ENCODE assay signal across 1 cellular context in the genomic region with DNA sequence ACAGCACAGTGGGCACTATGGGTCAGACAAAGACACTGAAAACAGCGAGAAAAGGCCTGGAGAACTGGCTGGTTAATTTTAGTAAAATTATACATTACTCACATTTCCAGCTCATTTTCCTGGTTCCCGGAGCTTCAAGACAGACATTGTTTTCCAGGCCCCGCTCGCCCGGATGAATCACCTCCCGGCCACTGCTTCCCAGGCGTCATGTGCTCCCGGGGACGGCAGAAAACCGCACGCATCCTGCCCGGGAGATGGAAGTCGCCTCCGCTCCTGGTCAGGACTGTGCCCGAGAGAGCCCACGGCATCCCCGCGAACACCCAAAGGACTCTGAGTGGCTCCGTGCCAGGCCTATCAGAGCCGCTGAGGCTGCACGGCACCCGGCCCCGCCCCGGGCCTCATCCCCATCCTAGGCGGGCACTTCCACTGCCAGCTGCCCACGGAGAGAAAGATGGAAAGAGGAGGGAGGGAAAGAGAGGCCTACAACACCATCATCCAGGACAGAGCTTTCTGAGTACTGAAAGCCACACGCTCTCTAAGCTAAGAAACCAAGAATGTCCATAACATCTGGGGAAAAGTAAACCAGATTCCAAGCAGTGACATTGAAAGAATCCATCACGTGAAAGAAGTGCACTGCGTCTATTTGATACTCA.
TF ChIP-seq lines count a peak whose summit lies in the region.

No MANE protein-coding gene starts in this region.

TF ChIP-seq in WTC11, 78 proteins besides CTCF, POLR2A, EP300 and RAD21 (continued from another document):
- TF ChIP-seq, protein P1, sequence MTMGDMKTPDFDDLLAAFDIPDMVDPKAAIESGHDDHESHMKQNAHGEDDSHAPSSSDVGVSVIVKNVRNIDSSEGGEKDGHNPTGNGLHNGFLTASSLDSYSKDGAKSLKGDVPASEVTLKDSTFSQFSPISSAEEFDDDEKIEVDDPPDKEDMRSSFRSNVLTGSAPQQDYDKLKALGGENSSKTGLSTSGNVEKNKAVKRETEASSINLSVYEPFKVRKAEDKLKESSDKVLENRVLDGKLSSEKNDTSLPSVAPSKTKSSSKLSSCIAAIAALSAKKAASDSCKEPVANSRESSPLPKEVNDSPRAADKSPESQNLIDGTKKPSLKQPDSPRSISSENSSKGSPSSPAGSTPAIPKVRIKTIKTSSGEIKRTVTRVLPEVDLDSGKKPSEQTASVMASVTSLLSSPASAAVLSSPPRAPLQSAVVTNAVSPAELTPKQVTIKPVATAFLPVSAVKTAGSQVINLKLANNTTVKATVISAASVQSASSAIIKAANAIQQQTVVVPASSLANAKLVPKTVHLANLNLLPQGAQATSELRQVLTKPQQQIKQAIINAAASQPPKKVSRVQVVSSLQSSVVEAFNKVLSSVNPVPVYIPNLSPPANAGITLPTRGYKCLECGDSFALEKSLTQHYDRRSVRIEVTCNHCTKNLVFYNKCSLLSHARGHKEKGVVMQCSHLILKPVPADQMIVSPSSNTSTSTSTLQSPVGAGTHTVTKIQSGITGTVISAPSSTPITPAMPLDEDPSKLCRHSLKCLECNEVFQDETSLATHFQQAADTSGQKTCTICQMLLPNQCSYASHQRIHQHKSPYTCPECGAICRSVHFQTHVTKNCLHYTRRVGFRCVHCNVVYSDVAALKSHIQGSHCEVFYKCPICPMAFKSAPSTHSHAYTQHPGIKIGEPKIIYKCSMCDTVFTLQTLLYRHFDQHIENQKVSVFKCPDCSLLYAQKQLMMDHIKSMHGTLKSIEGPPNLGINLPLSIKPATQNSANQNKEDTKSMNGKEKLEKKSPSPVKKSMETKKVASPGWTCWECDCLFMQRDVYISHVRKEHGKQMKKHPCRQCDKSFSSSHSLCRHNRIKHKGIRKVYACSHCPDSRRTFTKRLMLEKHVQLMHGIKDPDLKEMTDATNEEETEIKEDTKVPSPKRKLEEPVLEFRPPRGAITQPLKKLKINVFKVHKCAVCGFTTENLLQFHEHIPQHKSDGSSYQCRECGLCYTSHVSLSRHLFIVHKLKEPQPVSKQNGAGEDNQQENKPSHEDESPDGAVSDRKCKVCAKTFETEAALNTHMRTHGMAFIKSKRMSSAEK (CRISPR knock-in tag; IDR thresholded peaks at IDR 0.05; ENCODE audit: borderline replicate concordance) = no peak
- TF ChIP-seq ZNF512 (CRISPR knock-in tag; IDR thresholded peaks at IDR 0.05; ENCODE audit: borderline replicate concordance) (no peak), ARID4B (CRISPR knock-in tag; IDR thresholded peaks at IDR 0.05; ENCODE audit: borderline replicate concordance) (no peak), TCF7 (CRISPR knock-in tag; IDR thresholded peaks at IDR 0.05; ENCODE audit: low read depth) (no peak), SMAD3 (CRISPR knock-in tag; IDR thresholded peaks at IDR 0.05; ENCODE audit: borderline replicate concordance) (no peak), GABPB1 (CRISPR knock-in tag; IDR thresholded peaks at IDR 0.05) (no peak), ZBTB43 (CRISPR knock-in tag; IDR thresholded peaks at IDR 0.05) (no peak), E2F4 (CRISPR knock-in tag; IDR thresholded peaks at IDR 0.05; ENCODE audit: borderline replicate concordance, low read depth) (no peak), NFATC4 (CRISPR knock-in tag; IDR thresholded peaks at IDR 0.05) (no peak), CREM (CRISPR knock-in tag; IDR thresholded peaks at IDR 0.05) (no peak)
- TF ChIP-seq, protein P2, sequence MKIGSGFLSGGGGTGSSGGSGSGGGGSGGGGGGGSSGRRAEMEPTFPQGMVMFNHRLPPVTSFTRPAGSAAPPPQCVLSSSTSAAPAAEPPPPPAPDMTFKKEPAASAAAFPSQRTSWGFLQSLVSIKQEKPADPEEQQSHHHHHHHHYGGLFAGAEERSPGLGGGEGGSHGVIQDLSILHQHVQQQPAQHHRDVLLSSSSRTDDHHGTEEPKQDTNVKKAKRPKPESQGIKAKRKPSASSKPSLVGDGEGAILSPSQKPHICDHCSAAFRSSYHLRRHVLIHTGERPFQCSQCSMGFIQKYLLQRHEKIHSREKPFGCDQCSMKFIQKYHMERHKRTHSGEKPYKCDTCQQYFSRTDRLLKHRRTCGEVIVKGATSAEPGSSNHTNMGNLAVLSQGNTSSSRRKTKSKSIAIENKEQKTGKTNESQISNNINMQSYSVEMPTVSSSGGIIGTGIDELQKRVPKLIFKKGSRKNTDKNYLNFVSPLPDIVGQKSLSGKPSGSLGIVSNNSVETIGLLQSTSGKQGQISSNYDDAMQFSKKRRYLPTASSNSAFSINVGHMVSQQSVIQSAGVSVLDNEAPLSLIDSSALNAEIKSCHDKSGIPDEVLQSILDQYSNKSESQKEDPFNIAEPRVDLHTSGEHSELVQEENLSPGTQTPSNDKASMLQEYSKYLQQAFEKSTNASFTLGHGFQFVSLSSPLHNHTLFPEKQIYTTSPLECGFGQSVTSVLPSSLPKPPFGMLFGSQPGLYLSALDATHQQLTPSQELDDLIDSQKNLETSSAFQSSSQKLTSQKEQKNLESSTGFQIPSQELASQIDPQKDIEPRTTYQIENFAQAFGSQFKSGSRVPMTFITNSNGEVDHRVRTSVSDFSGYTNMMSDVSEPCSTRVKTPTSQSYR (CRISPR knock-in tag; IDR thresholded peaks at IDR 0.05) = no peak
